16 cellular contexts compared by ENCODE assay signal in the genomic region with DNA sequence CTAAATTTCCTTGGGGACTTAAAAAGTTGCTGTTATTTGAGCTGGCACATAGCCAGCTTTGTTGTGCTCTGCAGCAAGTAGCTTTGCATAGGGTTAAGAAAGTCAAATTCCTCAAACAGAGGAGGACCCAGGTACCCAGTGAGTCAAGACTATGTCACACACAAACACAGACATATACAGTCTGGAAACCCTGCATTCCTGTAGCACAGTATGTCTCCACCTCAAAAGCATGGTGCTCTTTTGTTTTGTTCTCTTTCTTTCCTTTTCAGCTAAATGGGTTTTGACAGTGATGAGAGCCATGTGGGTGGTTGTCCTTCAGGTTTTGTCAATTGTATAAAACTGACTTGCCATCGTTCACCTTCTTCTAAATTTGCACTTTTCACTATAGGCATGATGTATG.
DNase-seq lines count a peak whose midpoint lies in the region; ATAC-seq, FAIRE-seq and TF ChIP-seq lines count a peak whose summit lies in the region.
"Had no signal": no experiment of that assay in that cellular context is flagged by ENCODE, and none has a peak within 500 bp of the region (broad histone marks: within the 10 kb centered on the region; RNA-seq: fewer than 3 reads in every experiment).

No MANE protein-coding gene starts in this region.

- no peaks in the 10 kb centered on the region for H3K9me1 ChIP-seq in endothelial cell of umbilical vein (replicated peaks; ENCODE audit: control insufficient read depth, extremely low read depth, insufficient read depth, low read length)

- no peaks in the 10 kb centered on the region for H3K4me1 Mint-ChIP-seq in T-helper 17 cell
- H3K4me1 Mint-ChIP-seq: activated CD4-positive, alpha-beta memory T cell treated with anti-CD3 and anti-CD28 coated beads, Interleukin-2, amount 10 ng/mL, durations not matched to agents 7 days and 5 days; activated naive CD4-positive, alpha-beta T cell treated with anti-CD3 and anti-CD28 coated beads, Interleukin-2, amount 50 U/mL, for 24 hours; CD8-positive, alpha-beta memory T cell; natural killer cell had no signal

- POLR2A ChIA-PET in endothelial cell of umbilical vein (lab: Charles Lee), result no interaction called here

- H3K27ac ChIP-seq in endothelial cell of umbilical vein (ENCODE audit: insufficient read depth, low read depth, low read length), result no peak overlapping the region
- H3K27ac ChIP-seq: vagina had no signal

- H3K36me3 Mint-ChIP-seq in T-helper 17 cell (ENCODE audit: low read depth), result no peaks in the 10 kb centered on the region
- H3K36me3 Mint-ChIP-seq: activated naive CD4-positive, alpha-beta T cell treated with anti-CD3 and anti-CD28 coated beads, Interleukin-2, amount 50 U/mL, for 24 hours; CD8-positive, alpha-beta memory T cell; natural killer cell had no signal

- no peak overlapping the region for H2AFZ ChIP-seq in endothelial cell of umbilical vein (ENCODE audit: low read depth, low read length)

- intact Hi-C loops in endothelial cell of umbilical vein (cut with micrococcal nuclease), result no loop called here

- DNase-seq in Daoy (ENCODE audit: low read depth), result peak; percentile 29
- peak; percentile 21 for DNase-seq in NCI-H69 (lab: John Stamatoyannopoulos, UW)
- DNase-seq in endothelial cell of umbilical vein (ENCODE audit: low read depth, low spot score), result peak; percentile 7
- DNase-seq in lung microvascular endothelial cell (ENCODE audit: low read depth in 2 of 2), result peak; percentile 0 to 10
- no peak for DNase-seq in activated naive CD4-positive, alpha-beta T cell treated with anti-CD3 and anti-CD28 coated beads, Interleukin-2, amount 50 U/mL, for 16 hours
- DNase-seq in left lobe of liver (ENCODE audit: low spot score), result no peak
- DNase-seq in T-helper 17 cell, result no peak
- DNase-seq: activated CD4-positive, alpha-beta memory T cell treated with anti-CD3 and anti-CD28 coated beads, Interleukin-2, amount 10 ng/mL, durations not matched to agents 7 days and 5 days; CD8-positive, alpha-beta memory T cell; effector CD4-positive, alpha-beta T cell; natural killer cell; NCI-H1417 had no signal

- dilution Hi-C loops in endothelial cell of umbilical vein (cut with MboI; ENCODE audit: extremely low pct_ligation_motif_present, low sequenced_read_pairs), result no loop called here

- H3K4me3 ChIP-seq in endothelial cell of umbilical vein (replicated peaks in 1 of 3; ENCODE audit: insufficient read depth in 1 of 3, low read depth in 1 of 3, low read length in 3 of 3), result no peak overlapping the region
- H3K4me3 ChIP-seq: vagina had no signal

- H3K9ac ChIP-seq in endothelial cell of umbilical vein (replicated peaks; ENCODE audit: extremely low read depth, insufficient read depth, low read length), result no peak overlapping the region

- H3K27me3 Mint-ChIP-seq in T-helper 17 cell, result no peaks in the 10 kb centered on the region
- H3K27me3 Mint-ChIP-seq: activated CD4-positive, alpha-beta memory T cell treated with anti-CD3 and anti-CD28 coated beads, Interleukin-2, amount 10 ng/mL, durations not matched to agents 7 days and 5 days; CD8-positive, alpha-beta memory T cell had no signal

- no peak overlapping the region for H3K27ac Mint-ChIP-seq in T-helper 17 cell
- H3K27ac Mint-ChIP-seq: activated CD4-positive, alpha-beta memory T cell treated with anti-CD3 and anti-CD28 coated beads, Interleukin-2, amount 10 ng/mL, durations not matched to agents 7 days and 5 days; activated naive CD4-positive, alpha-beta T cell treated with anti-CD3 and anti-CD28 coated beads, Interleukin-2, amount 50 U/mL, for 24 hours; CD8-positive, alpha-beta memory T cell; natural killer cell; T-helper 1 cell treated with Interleukin-12 subunit alpha and Interleukin-12 subunit beta and Interleukin-4 antibody, amounts not matched to agents 30 μg/mL and 1 μg/mL, for 36 hours had no signal

- BruUV-seq in endothelial cell of umbilical vein (replicated peaks; lab: Mats Ljungman, UMichigan), result no TSS peak

- TF ChIP-seq POLR2A in endothelial cell of umbilical vein (IDR thresholded peaks at IDR 0.05; ENCODE audit: low read depth, low read length), result no peak

- no peak overlapping the region for H3K4me2 ChIP-seq in endothelial cell of umbilical vein (ENCODE audit: insufficient read depth, low read length)

- no peaks in the 10 kb centered on the region for H3K4me1 ChIP-seq in endothelial cell of umbilical vein (ENCODE audit: control insufficient read depth, extremely low read depth, insufficient read depth, low read length)

- no peak for FAIRE-seq in endothelial cell of umbilical vein (lab: Jason Lieb, UNC)

- no peak overlapping the region for H3K4me3 Mint-ChIP-seq in T-helper 17 cell
- H3K4me3 Mint-ChIP-seq: activated CD4-positive, alpha-beta memory T cell treated with anti-CD3 and anti-CD28 coated beads, Interleukin-2, amount 10 ng/mL, durations not matched to agents 7 days and 5 days; activated naive CD4-positive, alpha-beta T cell treated with anti-CD3 and anti-CD28 coated beads, Interleukin-2, amount 50 U/mL, for 24 hours; CD8-positive, alpha-beta memory T cell; natural killer cell; T-helper 1 cell treated with Interleukin-12 subunit alpha and Interleukin-12 subunit beta and Interleukin-4 antibody, amounts not matched to agents 30 μg/mL and 1 μg/mL, for 36 hours had no signal

- H3K79me2 ChIP-seq in endothelial cell of umbilical vein (ENCODE audit: control insufficient read depth, insufficient read depth, low read length), result no peaks in the 10 kb centered on the region

- CTCF ChIA-PET in endothelial cell of umbilical vein (lab: Charles Lee), result no interaction called here

- TF ChIP-seq CTCF in endothelial cell of umbilical vein (IDR thresholded peaks at IDR 0.05; ENCODE audit: extremely low read depth in 1 of 2, insufficient read depth in 1 of 2, low read depth in 1 of 2, low read length in 2 of 2), result no peak

- no peaks in the 10 kb centered on the region for H4K20me1 ChIP-seq in endothelial cell of umbilical vein (replicated peaks; ENCODE audit: control insufficient read depth, extremely low read depth, insufficient read depth, low read length)

- no peaks in the 10 kb centered on the region for H3K27me3 ChIP-seq in endothelial cell of umbilical vein (ENCODE audit: control insufficient read depth in 2 of 2, insufficient read depth in 2 of 2, low read length in 2 of 2)
- H3K27me3 ChIP-seq: vagina had no signal

- no peaks in the 10 kb centered on the region for H3K9me3 ChIP-seq in endothelial cell of umbilical vein (replicated peaks; ENCODE audit: control insufficient read depth, insufficient read depth, low read length)
- H3K9me3 ChIP-seq in T-helper 17 cell (ENCODE audit: control insufficient read depth, low read length, poor library complexity, severe bottlenecking), result no peaks in the 10 kb centered on the region
- H3K9me3 ChIP-seq: vagina had no signal

- H3K36me3 ChIP-seq in endothelial cell of umbilical vein (ENCODE audit: control insufficient read depth in 2 of 2, extremely low read depth in 1 of 2, insufficient read depth in 2 of 2, low read length in 2 of 2), result no peaks in the 10 kb centered on the region
- H3K36me3 ChIP-seq: vagina had no signal

- ATAC-seq in left lobe of liver (no peak), HG02763 (IDR thresholded peaks at IDR 0.05; ENCODE audit: unreplicated experiment) (no peak), T-helper 17 cell (no peak)
- ATAC-seq: natural killer cell had no signal

TF ChIP-seq in endothelial cell of umbilical vein, 7 proteins besides CTCF, POLR2A, EP300 and RAD21:
- TF ChIP-seq EZH2 (IDR thresholded peaks at IDR 0.05; ENCODE audit: borderline replicate concordance, low read depth, low read length, severe bottlenecking), result no peak
TF ChIP-seq in endothelial cell of umbilical vein: peak in this region for 0.

Comparison
In these comparisons a context has a peak if more than half of its experiments do, and no peak if none do; other contexts are left out.
1. DNase-seq: peak in Daoy (single experiment), NCI-H69 (single experiment), endothelial cell of umbilical vein (single experiment) and lung microvascular endothelial cell (2 of 2); none in activated naive CD4-positive, alpha-beta T cell treated with anti-CD3 and anti-CD28 coated beads, Interleukin-2, amount 50 U/mL, for 16 hours (single experiment), left lobe of liver (single experiment) and T-helper 17 cell (0 of 3).